1 cellular context compared by ENCODE assay signal in the genomic region with DNA sequence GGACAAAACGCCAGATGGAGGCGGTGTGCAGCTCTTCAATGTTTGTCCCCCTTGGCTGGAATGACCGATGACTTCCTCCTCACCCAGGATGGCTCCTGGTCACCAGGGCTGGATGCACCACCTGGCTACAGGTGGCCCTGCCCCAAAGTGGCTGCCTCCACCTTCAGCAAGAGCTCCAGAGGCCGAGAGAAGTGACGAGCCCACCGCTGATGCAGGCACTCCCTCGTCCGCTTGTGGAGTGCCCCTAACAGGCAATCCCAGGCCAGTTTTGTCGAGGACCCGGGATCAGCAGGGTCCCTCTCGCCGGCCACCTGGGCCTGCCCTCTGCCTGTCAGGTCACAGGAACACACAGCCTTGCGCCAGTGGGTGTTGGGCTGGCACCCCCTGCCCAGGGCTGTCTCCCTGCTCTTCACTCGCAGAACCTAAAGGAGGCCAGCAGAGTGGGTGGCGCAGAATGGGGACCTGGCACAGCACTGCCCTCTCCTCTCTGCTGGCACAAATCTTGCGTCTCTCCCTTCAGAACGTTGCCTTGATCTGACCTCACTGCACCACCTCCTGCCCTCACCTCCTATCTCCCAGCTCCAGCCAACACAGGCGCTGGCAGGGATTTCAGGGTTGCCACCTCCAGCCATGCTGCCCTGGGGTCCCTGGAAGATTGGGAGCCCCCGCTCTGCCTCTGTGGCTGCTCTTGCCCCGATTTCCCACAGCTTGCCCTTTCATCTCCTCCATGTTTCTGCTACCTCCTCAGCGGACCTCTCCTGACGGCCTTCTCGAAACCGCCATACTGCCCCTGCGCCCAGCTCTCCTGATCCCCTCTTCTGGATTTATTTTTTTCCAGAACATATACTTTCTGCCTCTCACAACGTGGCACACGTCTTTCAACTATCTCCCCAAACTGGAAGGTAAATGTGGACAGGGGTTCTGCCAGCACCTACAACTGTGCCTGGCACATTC.
A peak's percentile ranks its signal among the peaks of the same experiment; 100 is the strongest.
TF ChIP-seq lines count a peak whose summit lies in the region.

No MANE protein-coding gene starts in this region.

TF ChIP-seq in K562, 482 proteins besides CTCF, POLR2A, EP300 and RAD21:
- TF ChIP-seq MTF1 (CRISPR knock-in tag; IDR thresholded peaks at IDR 0.05; ENCODE audit: borderline replicate concordance) = no peak
- TF ChIP-seq ZSCAN32 (CRISPR knock-in tag; IDR thresholded peaks at IDR 0.05) = no peak
- no peak for TF ChIP-seq ZFP36 (IDR thresholded peaks at IDR 0.05; ENCODE audit: low read depth, low read length, partially characterized antibody)
- peak; percentile 89 for TF ChIP-seq RBM22 (IDR thresholded peaks at IDR 0.05; ENCODE audit: low read depth, low read length, poor library complexity, severe bottlenecking)
